9 cellular contexts compared by ENCODE assay signal in the genomic region with DNA sequence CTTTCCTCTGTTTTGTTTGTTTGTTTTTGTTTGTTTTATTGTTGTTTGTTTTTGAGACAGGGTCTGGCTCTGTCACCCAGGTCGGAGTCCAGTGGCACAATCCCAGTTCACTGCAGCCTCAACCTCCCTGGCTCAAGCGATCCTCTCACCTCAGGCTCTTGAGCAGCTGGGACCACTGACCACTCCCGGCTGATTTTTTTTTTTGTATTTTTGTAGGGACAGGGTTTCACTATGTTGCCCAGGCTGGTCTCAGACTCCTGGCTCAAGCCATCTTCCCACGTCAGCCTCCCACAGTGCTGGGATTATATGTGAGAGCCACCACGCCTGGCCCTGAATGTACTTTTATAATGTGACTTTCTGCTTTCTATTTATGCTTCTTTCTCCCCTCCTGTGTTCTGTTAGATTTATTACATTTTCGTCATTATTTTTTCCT. TPM values are rescaled to one million over a fixed set of nuclear protein-coding genes. Genes with fewer than 3 reads are reported as not detected.
DNase-seq lines count a peak whose midpoint lies in the region; TF ChIP-seq lines count a peak whose summit lies in the region.
"Had no signal": no experiment of that assay in that cellular context is flagged by ENCODE, and none has a peak within 500 bp of the region (broad histone marks: within the 10 kb centered on the region; RNA-seq: fewer than 3 reads in every experiment).

No MANE protein-coding gene starts in this region.

- no peaks in the 10 kb centered on the region for H3K36me3 ChIP-seq in BE2C

- peak overlapping the region; percentile 75 for H3K4me3 Mint-ChIP-seq in activated CD4-positive, alpha-beta T cell treated with anti-CD3 and anti-CD28 coated beads, Interleukin-2, amount 10 ng/mL, durations not matched to agents 7 days and 5 days
- H3K4me3 Mint-ChIP-seq in activated naive CD8-positive, alpha-beta T cell treated with anti-CD3 and anti-CD28 coated beads for 36 hours = peak overlapping the region; percentile 87
- peak overlapping the region; percentile 75 to 90 (median 89) for H3K4me3 Mint-ChIP-seq in immature natural killer cell

- TF ChIP-seq CTCF in BE2C (IDR thresholded peaks at IDR 0.05; ENCODE audit: low read depth, low read length) = no peak

- H3K27me3 ChIP-seq in BE2C = no peaks in the 10 kb centered on the region

- CTCF ChIA-PET in activated CD4-positive, alpha-beta T cell treated with anti-CD3 and anti-CD28 coated beads, Interleukin-2, amount 10 ng/mL, durations not matched to agents 7 days and 5 days (lab: Charles Lee) = interaction anchor here (1.5 to 2.6 kb wide), 5 partner anchors 11 to 164 kb away, joined by 3 to 36 read pairs (median 5); no protein-coding TSS in a partner anchor

- peak overlapping the region; percentile 40 for H3K27ac ChIP-seq in substantia nigra (ENCODE audit: low read depth, low read length, poor library complexity, severe bottlenecking)

- H3K27me3 Mint-ChIP-seq in activated CD4-positive, alpha-beta T cell treated with anti-CD3 and anti-CD28 coated beads, Interleukin-2, amount 10 ng/mL, durations not matched to agents 7 days and 5 days = no peaks in the 10 kb centered on the region
- no peaks in the 10 kb centered on the region for H3K27me3 Mint-ChIP-seq in activated naive CD8-positive, alpha-beta T cell treated with anti-CD3 and anti-CD28 coated beads for 36 hours
- peaks cover 0 to 9% (median 4%) of the 10 kb centered on the region in 3 donors for H3K27me3 Mint-ChIP-seq in immature natural killer cell (ENCODE audit: low read depth in 3 of 3)

- DNase-seq in activated CD4-positive, alpha-beta T cell treated with anti-CD3 and anti-CD28 coated beads, Interleukin-2, amount 10 ng/mL, durations not matched to agents 7 days and 5 days = no peak
- no peak for DNase-seq in activated CD4-positive, alpha-beta T cell treated with anti-CD3 and anti-CD28 coated beads, Interleukin-2, amount 50 U/mL, for 4 hours
- no peak for DNase-seq in activated naive CD8-positive, alpha-beta T cell treated with anti-CD3 and anti-CD28 coated beads for 36 hours
- DNase-seq in immature natural killer cell (no peak), substantia nigra (lab: John Stamatoyannopoulos, UW) (no peak), DMS 273 treated with DMSO at 0.1 percent for 48 hours (lab: John Stamatoyannopoulos, UW) (no peak), BE2C (no peak), NCI-H446 (lab: John Stamatoyannopoulos, UW) (no peak)
- DNase-seq: kidney glomerular epithelial cell had no signal

- peaks cover 19% of the 10 kb centered on the region for H3K4me1 Mint-ChIP-seq in activated CD4-positive, alpha-beta T cell treated with anti-CD3 and anti-CD28 coated beads, Interleukin-2, amount 10 ng/mL, durations not matched to agents 7 days and 5 days
- H3K4me1 Mint-ChIP-seq in activated naive CD8-positive, alpha-beta T cell treated with anti-CD3 and anti-CD28 coated beads for 36 hours = peaks cover 13% of the 10 kb centered on the region
- H3K4me1 Mint-ChIP-seq in immature natural killer cell = peaks cover 17 to 18% of the 10 kb centered on the region in 2 donors

- H3K9me3 ChIP-seq in BE2C = no peaks in the 10 kb centered on the region

- H3K4me3 ChIP-seq in BE2C (ENCODE audit: low read depth, low read length) = no peak overlapping the region

- H3K4me1 ChIP-seq in BE2C = peaks cover 15% of the 10 kb centered on the region

- no peaks in the 10 kb centered on the region for H3K9me3 Mint-ChIP-seq in activated CD4-positive, alpha-beta T cell treated with anti-CD3 and anti-CD28 coated beads, Interleukin-2, amount 10 ng/mL, durations not matched to agents 7 days and 5 days
- H3K9me3 Mint-ChIP-seq in activated naive CD8-positive, alpha-beta T cell treated with anti-CD3 and anti-CD28 coated beads for 36 hours = no peaks in the 10 kb centered on the region
- H3K9me3 Mint-ChIP-seq in immature natural killer cell = no peaks in the 10 kb centered on the region

- no peaks in the 10 kb centered on the region for H3K36me3 Mint-ChIP-seq in activated CD4-positive, alpha-beta T cell treated with anti-CD3 and anti-CD28 coated beads, Interleukin-2, amount 10 ng/mL, durations not matched to agents 7 days and 5 days (ENCODE audit: low read depth)
- H3K36me3 Mint-ChIP-seq in activated naive CD8-positive, alpha-beta T cell treated with anti-CD3 and anti-CD28 coated beads for 36 hours = no peaks in the 10 kb centered on the region
- no peaks in the 10 kb centered on the region for H3K36me3 Mint-ChIP-seq in immature natural killer cell

- POLR2A ChIA-PET in activated CD4-positive, alpha-beta T cell treated with anti-CD3 and anti-CD28 coated beads, Interleukin-2, amount 10 ng/mL, durations not matched to agents 7 days and 5 days (lab: Charles Lee) = interaction anchor here (0.6 kb wide), 1 partner anchor 646 kb away, joined by 3 read pairs; no protein-coding TSS in a partner anchor

- H3K27ac Mint-ChIP-seq in activated CD4-positive, alpha-beta T cell treated with anti-CD3 and anti-CD28 coated beads, Interleukin-2, amount 10 ng/mL, durations not matched to agents 7 days and 5 days = peak overlapping the region; percentile 91
- peak overlapping the region; percentile 80 for H3K27ac Mint-ChIP-seq in activated naive CD8-positive, alpha-beta T cell treated with anti-CD3 and anti-CD28 coated beads for 36 hours
- H3K27ac Mint-ChIP-seq in immature natural killer cell = peak overlapping the region; percentile 82 to 98 (median 92)

RNA-seq across cellular contexts. Expression of gene CALML6, which starts 5.0 kb away (rescaled TPM):
- total RNA-seq in activated CD4-positive, alpha-beta T cell treated with anti-CD3 and anti-CD28 coated beads, Interleukin-2, amount 10 ng/mL, durations not matched to agents 7 days and 5 days = under 1 TPM; 0.27 to 0.47 TPM
- under 1 TPM; 0.87 to 0.98 TPM for total RNA-seq in activated naive CD8-positive, alpha-beta T cell treated with anti-CD3 and anti-CD28 coated beads for 36 hours
- not detected for polyA plus RNA-seq in immature natural killer cell
- 0.39 TPM for polyA plus RNA-seq in BE2C (2012; ENCODE audit: insufficient read depth, insufficient read length, low read depth)

RNA-seq across cellular contexts. Expression of gene TMEM52, which starts 9.0 kb away (rescaled TPM):
- not detected for total RNA-seq in activated CD4-positive, alpha-beta T cell treated with anti-CD3 and anti-CD28 coated beads, Interleukin-2, amount 10 ng/mL, durations not matched to agents 7 days and 5 days
- 1 to 10 TPM; 2.4 to 2.7 TPM for total RNA-seq in activated naive CD8-positive, alpha-beta T cell treated with anti-CD3 and anti-CD28 coated beads for 36 hours
- polyA plus RNA-seq in immature natural killer cell = under 1 TPM in 1 of 3 donors, not detected in 2; 0.18 TPM
- 1.0 TPM for polyA plus RNA-seq in BE2C (2012; ENCODE audit: insufficient read depth, insufficient read length, low read depth)

RNA-seq across cellular contexts. Expression of gene GNB1, which starts 19.2 kb away (rescaled TPM):
- total RNA-seq in activated CD4-positive, alpha-beta T cell treated with anti-CD3 and anti-CD28 coated beads, Interleukin-2, amount 10 ng/mL, durations not matched to agents 7 days and 5 days = 100 to 1,000 TPM; 368 to 454 TPM
- 100 to 1,000 TPM; 360 to 394 TPM for total RNA-seq in activated naive CD8-positive, alpha-beta T cell treated with anti-CD3 and anti-CD28 coated beads for 36 hours
- 100 to 1,000 TPM in 1 of 3 donors, 10 to 100 TPM in 2; 53.4 to 111 (median 98.7) TPM for polyA plus RNA-seq in immature natural killer cell
- polyA plus RNA-seq in BE2C (2012; ENCODE audit: insufficient read depth, insufficient read length, low read depth) = 688 TPM
